In genomic region chr2:45649855-45650806, GRCh38 we compare ENCODE assay signal across 1 cellular context.
TF ChIP-seq lines count a peak whose summit lies in the region.

No MANE protein-coding gene starts in this region.

TF ChIP-seq in HepG2, 621 proteins besides CTCF, POLR2A, EP300 and RAD21 (continued from another document and continues in another):
- no peak for TF ChIP-seq ZFP62 (CRISPR knock-in tag; IDR thresholded peaks at IDR 0.05)
- TF ChIP-seq ZNF883 (CRISPR knock-in tag; IDR thresholded peaks at IDR 0.05; ENCODE audit: not compliant biosample characterization) = peak; percentile 52
- TF ChIP-seq GLI4 (CRISPR knock-in tag; IDR thresholded peaks at IDR 0.05; ENCODE audit: borderline replicate concordance) = peak; percentile 70; the same call in 1 of the 2 replicates
- TF ChIP-seq, protein P1, sequence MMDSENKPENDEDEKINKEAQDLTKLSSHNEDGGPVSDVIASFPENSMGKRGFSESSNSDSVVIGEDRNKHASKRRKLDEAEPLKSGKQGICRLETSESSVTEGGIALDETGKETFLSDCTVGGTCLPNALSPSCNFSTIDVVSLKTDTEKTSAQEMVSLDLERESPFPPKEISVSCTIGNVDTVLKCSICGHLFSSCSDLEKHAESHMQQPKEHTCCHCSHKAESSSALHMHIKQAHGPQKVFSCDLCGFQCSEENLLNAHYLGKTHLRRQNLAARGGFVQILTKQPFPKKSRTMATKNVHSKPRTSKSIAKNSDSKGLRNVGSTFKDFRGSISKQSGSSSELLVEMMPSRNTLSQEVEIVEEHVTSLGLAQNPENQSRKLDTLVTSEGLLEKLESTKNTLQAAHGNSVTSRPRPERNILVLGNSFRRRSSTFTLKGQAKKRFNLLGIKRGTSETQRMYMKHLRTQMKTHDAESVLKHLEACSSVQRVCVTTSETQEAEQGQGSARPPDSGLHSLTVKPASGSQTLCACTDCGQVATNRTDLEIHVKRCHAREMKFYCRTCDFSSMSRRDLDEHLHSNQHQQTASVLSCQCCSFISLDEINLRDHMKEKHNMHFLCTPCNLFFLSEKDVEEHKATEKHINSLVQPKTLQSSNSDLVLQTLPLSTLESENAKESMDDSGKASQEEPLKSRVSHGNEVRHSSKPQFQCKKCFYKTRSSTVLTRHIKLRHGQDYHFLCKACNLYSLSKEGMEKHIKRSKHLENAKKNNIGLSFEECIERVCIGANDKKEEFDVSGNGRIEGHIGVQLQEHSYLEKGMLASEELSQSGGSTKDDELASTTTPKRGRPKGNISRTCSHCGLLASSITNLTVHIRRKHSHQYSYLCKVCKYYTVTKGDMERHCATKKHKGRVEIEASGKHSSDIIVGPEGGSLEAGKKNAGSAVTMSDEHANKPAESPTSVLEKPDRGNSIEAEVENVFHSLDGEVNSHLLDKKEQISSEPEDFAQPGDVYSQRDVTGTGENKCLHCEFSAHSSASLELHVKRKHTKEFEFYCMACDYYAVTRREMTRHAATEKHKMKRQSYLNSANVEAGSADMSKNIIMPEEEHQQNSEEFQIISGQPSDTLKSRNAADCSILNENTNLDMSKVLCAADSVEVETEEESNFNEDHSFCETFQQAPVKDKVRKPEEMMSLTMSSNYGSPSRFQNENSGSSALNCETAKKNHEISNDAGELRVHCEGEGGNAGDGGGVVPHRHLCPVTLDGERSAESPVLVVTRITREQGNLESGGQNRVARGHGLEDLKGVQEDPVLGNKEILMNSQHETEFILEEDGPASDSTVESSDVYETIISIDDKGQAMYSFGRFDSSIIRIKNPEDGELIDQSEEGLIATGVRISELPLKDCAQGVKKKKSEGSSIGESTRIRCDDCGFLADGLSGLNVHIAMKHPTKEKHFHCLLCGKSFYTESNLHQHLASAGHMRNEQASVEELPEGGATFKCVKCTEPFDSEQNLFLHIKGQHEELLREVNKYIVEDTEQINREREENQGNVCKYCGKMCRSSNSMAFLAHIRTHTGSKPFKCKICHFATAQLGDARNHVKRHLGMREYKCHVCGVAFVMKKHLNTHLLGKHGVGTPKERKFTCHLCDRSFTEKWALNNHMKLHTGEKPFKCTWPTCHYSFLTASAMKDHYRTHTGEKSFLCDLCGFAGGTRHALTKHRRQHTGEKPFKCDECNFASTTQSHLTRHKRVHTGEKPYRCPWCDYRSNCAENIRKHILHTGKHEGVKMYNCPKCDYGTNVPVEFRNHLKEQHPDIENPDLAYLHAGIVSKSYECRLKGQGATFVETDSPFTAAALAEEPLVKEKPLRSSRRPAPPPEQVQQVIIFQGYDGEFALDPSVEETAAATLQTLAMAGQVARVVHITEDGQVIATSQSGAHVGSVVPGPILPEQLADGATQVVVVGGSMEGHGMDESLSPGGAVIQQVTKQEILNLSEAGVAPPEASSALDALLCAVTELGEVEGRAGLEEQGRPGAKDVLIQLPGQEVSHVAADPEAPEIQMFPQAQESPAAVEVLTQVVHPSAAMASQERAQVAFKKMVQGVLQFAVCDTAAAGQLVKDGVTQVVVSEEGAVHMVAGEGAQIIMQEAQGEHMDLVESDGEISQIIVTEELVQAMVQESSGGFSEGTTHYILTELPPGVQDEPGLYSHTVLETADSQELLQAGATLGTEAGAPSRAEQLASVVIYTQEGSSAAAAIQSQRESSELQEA (CRISPR knock-in tag; IDR thresholded peaks at IDR 0.05; ENCODE audit: not compliant biosample characterization) = peak; percentile 38
- TF ChIP-seq DMAP1 (CRISPR knock-in tag; IDR thresholded peaks at IDR 0.05) = peak; percentile 69
- TF ChIP-seq ZNF253 (CRISPR knock-in tag; IDR thresholded peaks at IDR 0.05; ENCODE audit: borderline replicate concordance) = 0 out of 2 replicates have a peak, but pooled peaks have one; percentile 30
- TF ChIP-seq, protein P2, sequence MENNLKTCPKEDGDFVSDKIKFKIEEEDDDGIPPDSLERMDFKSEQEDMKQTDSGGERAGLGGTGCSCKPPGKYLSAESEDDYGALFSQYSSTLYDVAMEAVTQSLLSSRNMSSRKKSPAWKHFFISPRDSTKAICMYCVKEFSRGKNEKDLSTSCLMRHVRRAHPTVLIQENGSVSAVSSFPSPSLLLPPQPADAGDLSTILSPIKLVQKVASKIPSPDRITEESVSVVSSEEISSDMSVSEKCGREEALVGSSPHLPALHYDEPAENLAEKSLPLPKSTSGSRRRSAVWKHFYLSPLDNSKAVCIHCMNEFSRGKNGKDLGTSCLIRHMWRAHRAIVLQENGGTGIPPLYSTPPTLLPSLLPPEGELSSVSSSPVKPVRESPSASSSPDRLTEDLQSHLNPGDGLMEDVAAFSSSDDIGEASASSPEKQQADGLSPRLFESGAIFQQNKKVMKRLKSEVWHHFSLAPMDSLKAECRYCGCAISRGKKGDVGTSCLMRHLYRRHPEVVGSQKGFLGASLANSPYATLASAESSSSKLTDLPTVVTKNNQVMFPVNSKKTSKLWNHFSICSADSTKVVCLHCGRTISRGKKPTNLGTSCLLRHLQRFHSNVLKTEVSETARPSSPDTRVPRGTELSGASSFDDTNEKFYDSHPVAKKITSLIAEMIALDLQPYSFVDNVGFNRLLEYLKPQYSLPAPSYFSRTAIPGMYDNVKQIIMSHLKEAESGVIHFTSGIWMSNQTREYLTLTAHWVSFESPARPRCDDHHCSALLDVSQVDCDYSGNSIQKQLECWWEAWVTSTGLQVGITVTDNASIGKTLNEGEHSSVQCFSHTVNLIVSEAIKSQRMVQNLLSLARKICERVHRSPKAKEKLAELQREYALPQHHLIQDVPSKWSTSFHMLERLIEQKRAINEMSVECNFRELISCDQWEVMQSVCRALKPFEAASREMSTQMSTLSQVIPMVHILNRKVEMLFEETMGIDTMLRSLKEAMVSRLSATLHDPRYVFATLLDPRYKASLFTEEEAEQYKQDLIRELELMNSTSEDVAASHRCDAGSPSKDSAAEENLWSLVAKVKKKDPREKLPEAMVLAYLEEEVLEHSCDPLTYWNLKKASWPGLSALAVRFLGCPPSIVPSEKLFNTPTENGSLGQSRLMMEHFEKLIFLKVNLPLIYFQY (CRISPR knock-in tag; IDR thresholded peaks at IDR 0.05; ENCODE audit: borderline replicate concordance) = peak; percentile 67
- TF ChIP-seq GATAD2A (CRISPR knock-in tag; IDR thresholded peaks at IDR 0.05) = 0 out of 2 replicates have a peak, but pooled peaks have one; percentile 46
- no peak; the same call in 1 of the 2 replicates for TF ChIP-seq ZBTB25 (CRISPR knock-in tag; IDR thresholded peaks at IDR 0.05)
- no peak for TF ChIP-seq ZNF317 (CRISPR knock-in tag; IDR thresholded peaks at IDR 0.05)
- peak; percentile 75 for TF ChIP-seq ZFY (CRISPR knock-in tag; IDR thresholded peaks at IDR 0.05)
- TF ChIP-seq KMT2B (CRISPR knock-in tag; IDR thresholded peaks at IDR 0.05) = peak; percentile 47; the same call in 1 of the 2 replicates
- TF ChIP-seq BCL6 (CRISPR knock-in tag; IDR thresholded peaks at IDR 0.05) = 0 out of 2 replicates have a peak, but pooled peaks have one; percentile 50
- TF ChIP-seq NFKB2 (CRISPR knock-in tag; IDR thresholded peaks at IDR 0.05; ENCODE audit: borderline replicate concordance) = peak; percentile 79; the same call in 1 of the 2 replicates
- TF ChIP-seq ZZZ3 (CRISPR knock-in tag; IDR thresholded peaks at IDR 0.05; ENCODE audit: borderline replicate concordance) = 0 out of 2 replicates have a peak, but pooled peaks have one; percentile 2
- TF ChIP-seq, protein P3, sequence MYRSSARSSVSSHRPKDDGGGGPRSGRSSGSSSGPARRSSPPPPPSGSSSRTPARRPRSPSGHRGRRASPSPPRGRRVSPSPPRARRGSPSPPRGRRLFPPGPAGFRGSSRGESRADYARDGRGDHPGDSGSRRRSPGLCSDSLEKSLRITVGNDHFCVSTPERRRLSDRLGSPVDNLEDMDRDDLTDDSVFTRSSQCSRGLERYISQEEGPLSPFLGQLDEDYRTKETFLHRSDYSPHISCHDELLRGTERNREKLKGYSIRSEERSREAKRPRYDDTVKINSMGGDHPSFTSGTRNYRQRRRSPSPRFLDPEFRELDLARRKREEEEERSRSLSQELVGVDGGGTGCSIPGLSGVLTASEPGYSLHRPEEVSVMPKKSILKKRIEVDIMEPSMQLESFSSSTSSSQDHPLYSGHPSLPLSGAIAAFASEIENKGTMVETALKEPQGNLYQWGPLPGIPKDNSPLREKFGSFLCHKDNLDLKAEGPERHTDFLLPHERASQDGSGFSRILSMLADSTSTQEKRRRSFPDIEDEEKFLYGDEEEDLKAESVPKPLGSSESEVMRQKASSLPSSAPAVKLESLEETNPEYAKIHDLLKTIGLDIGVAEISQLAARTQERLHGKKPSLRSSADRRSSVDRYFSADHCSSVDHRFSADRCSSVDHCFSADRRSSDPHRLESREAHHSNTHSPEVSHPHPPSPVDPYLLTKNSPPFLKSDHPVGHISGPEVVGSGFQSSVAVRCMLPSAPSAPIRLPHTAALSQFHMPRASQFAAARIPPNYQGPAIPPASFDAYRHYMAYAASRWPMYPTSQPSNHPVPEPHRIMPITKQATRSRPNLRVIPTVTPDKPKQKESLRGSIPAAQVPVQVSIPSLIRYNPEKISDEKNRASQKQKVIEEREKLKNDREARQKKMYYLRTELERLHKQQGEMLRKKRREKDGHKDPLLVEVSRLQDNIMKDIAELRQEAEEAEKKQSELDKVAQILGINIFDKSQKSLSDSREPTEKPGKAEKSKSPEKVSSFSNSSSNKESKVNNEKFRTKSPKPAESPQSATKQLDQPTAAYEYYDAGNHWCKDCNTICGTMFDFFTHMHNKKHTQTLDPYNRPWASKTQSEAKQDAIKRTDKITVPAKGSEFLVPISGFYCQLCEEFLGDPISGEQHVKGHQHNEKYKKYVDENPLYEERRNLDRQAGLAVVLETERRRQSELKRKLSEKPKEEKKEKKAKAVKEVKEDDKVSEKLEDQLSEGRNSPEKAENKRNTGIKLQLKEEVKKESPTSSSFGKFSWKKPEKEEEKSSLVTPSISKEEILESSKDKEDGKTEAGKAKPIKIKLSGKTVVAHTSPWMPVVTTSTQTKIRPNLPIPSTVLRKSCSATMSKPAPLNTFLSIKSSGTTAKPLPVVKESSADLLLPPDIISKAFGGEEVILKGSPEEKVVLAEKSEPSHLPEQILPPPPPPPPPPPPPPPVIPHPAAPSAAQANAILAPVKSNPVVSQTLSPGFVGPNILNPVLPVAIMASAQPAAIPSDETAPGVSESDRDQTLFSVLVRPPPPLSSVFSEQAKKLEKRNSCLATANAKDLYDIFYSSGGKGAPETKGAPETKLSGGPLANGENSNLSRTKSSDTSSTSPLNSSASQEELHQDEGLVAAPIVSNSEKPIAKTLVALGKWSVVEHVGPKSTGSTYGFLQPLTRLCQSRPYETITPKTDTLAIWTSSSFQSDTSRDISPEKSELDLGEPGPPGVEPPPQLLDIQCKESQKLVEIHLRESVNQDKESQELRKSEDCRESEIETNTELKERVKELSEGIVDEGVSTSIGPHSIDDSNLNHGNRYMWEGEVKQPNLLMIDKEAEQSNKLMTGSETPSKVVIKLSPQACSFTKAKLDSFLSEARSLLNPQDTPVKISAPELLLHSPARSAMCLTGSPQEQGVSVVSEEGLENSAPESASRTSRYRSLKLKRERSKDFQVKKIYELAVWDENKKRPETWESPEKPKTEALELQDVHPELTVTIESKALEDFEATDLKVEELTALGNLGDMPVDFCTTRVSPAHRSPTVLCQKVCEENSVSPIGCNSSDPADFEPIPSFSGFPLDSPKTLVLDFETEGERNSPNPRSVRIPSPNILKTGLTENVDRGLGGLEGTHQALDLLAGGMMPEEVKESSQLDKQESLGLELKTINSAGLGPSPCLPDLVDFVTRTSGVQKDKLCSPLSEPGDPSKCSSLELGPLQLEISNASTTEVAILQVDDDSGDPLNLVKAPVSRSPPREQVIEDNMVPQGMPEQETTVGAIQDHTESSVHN (CRISPR knock-in tag; IDR thresholded peaks at IDR 0.05) = peak; percentile 21; the same call in 1 of the 2 replicates
- no peak for TF ChIP-seq ZBTB37 (CRISPR knock-in tag; IDR thresholded peaks at IDR 0.05)
- TF ChIP-seq ZNF547 (CRISPR knock-in tag; IDR thresholded peaks at IDR 0.05) = no peak
- no peak for TF ChIP-seq TCF7 (IDR thresholded peaks at IDR 0.05; ENCODE audit: low read depth)
- TF ChIP-seq ZNF800 (CRISPR knock-in tag; IDR thresholded peaks at IDR 0.05) = peak; percentile 54; the same call in 1 of the 2 replicates
- TF ChIP-seq, protein P4, sequence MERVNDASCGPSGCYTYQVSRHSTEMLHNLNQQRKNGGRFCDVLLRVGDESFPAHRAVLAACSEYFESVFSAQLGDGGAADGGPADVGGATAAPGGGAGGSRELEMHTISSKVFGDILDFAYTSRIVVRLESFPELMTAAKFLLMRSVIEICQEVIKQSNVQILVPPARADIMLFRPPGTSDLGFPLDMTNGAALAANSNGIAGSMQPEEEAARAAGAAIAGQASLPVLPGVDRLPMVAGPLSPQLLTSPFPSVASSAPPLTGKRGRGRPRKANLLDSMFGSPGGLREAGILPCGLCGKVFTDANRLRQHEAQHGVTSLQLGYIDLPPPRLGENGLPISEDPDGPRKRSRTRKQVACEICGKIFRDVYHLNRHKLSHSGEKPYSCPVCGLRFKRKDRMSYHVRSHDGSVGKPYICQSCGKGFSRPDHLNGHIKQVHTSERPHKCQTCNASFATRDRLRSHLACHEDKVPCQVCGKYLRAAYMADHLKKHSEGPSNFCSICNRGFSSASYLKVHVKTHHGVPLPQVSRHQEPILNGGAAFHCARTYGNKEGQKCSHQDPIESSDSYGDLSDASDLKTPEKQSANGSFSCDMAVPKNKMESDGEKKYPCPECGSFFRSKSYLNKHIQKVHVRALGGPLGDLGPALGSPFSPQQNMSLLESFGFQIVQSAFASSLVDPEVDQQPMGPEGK (CRISPR knock-in tag; IDR thresholded peaks at IDR 0.05) = peak; percentile 72
